Comparison of ENCODE assay signal across 20 cellular contexts in the genomic region with DNA sequence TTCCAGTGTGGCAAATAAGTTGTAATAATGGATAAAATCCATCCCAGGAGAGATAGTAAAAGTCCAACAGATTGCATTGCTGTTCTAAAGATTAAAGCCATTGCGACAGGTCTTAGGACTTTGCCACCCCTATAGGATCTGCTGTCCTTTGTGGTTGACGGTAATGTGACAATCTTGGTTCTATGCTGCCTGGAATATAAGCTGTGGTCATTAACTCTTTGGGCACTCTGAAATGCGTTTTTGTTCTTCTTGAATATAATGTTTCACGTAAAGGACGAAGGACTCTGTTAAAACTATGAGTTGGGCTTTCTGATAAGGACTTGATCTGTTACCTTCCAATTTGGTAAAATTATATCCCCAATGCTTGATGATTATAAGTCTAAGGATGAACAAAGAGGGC. TPM values are rescaled to one million over a fixed set of nuclear protein-coding genes. Genes with fewer than 3 reads are reported as not detected.
"Had no signal": no experiment of that assay in that cellular context is flagged by ENCODE, and none has a peak within 500 bp of the region (broad histone marks: within the 10 kb centered on the region; RNA-seq: fewer than 3 reads in every experiment).

TSS of gene CLDN24 (minus strand) at position 101 of the 400 bp plus-strand sequence. CDS start at position 101, 0 bp downstream.

- H3K27me3 Mint-ChIP-seq: activated naive CD8-positive, alpha-beta T cell treated with anti-CD3 and anti-CD28 coated beads, Interleukin-2, amount 50 U/mL, for 24 hours had no signal

- DNase-seq: activated CD4-positive, alpha-beta T cell treated with anti-CD3 and anti-CD28 coated beads, Interleukin-2, amount 50 U/mL, for 48 hours; activated naive CD4-positive, alpha-beta T cell; activated naive CD8-positive, alpha-beta T cell treated with anti-CD3 and anti-CD28 coated beads, Interleukin-2, amount 50 U/mL, for 24 hours; dermis blood vessel endothelial cell; effector memory CD8-positive, alpha-beta T cell; foreskin melanocyte; pancreas; stimulated activated CD4-positive, alpha-beta T cell treated with anti-CD3 and anti-CD28 coated beads, Interleukin-1b, Interleukin-23, amount 100 ng/mL, for 48 hours; stomach; T-helper 9 cell had no signal

- H3K9me3 Mint-ChIP-seq: activated naive CD8-positive, alpha-beta T cell treated with anti-CD3 and anti-CD28 coated beads, Interleukin-2, amount 50 U/mL, for 24 hours had no signal

- H3K27ac ChIP-seq: ascending aorta, epithelial cell of prostate, pancreas, stomach had no signal

- H3K9me3 ChIP-seq: ascending aorta, pancreas had no signal

- H3K4me3 ChIP-seq: ascending aorta, pancreas, stomach had no signal

- H3K36me3 ChIP-seq: pancreas had no signal

- H3K4me3 Mint-ChIP-seq: activated naive CD8-positive, alpha-beta T cell treated with anti-CD3 and anti-CD28 coated beads, Interleukin-2, amount 50 U/mL, for 24 hours had no signal

- H3K27ac Mint-ChIP-seq: activated naive CD8-positive, alpha-beta T cell treated with anti-CD3 and anti-CD28 coated beads, Interleukin-2, amount 50 U/mL, for 24 hours had no signal

- ATAC-seq: activated CD4-positive, CD25-positive, alpha-beta regulatory T cell treated with anti-CD3 and anti-CD28 coated beads, Interleukin-2, amount 50 U/mL, for 24 hours; activated naive CD8-positive, alpha-beta T cell treated with anti-CD3 and anti-CD28 coated beads, Interleukin-2, amount 50 U/mL, for 24 hours; effector memory CD8-positive, alpha-beta T cell; pancreas had no signal

- H3K27me3 ChIP-seq: ascending aorta, pancreas, stomach had no signal

- H3K4me1 ChIP-seq: ascending aorta, pancreas had no signal

RNA-seq across cellular contexts. Expression of gene CLDN24, which starts in this region (rescaled TPM):
- total RNA-seq: ascending aorta, bronchial epithelial cell, chondrocyte, dermis blood vessel endothelial cell, fibroblast of lung, lower leg skin, mesenteric fat pad, pancreas, stomach, urinary bladder had no signal
- polyA plus RNA-seq: fibroblast of lung, pancreas, thymus, urinary bladder had no signal
